In the genomic region with DNA sequence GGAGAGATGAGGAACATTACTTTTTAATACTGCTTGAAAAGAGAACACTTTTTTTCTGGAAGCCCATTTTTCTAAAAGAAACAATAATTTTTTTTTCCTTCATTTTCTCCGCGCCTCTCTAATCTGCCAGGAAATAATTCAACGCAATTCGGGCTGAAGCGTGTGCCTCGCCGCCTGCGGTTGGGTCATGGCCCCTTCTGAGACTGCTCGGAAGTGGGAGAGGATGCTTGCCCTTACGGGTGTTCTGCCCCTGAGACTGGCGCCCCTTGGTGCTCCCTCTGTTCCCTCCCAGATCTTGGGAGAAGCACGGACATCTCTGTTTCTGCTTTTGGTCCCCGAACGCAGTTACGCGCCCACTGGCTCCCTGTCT, we compare ENCODE assay signal across 8 cellular contexts. TPM values are rescaled to one million over a fixed set of nuclear protein-coding genes. Genes with fewer than 3 reads are reported as not detected.
DNase-seq lines count a peak whose midpoint lies in the region; ATAC-seq, FAIRE-seq and TF ChIP-seq lines count a peak whose summit lies in the region.

No MANE protein-coding gene starts in this region.

- H3K18ac ChIP-seq in IMR-90 (ENCODE audit: low read depth, low read length), result no peak overlapping the region

- no peaks in the 10 kb centered on the region for H3K36me3 Mint-ChIP-seq in progenitor cell of endocrine pancreas (ENCODE audit: insufficient read depth)

- H3K27ac ChIP-seq in IMR-90 (ENCODE audit: insufficient read depth, low read length), result no peak overlapping the region
- no peak overlapping the region for H3K27ac ChIP-seq in endothelial cell of umbilical vein (ENCODE audit: insufficient read depth, low read depth, low read length)

- dilution Hi-C loops in IMR-90 (cut with HindIII; ENCODE audit: low sequenced_read_pairs, unreplicated experiment) (no loop called here), endothelial cell of umbilical vein (cut with MboI; ENCODE audit: extremely low pct_ligation_motif_present, low sequenced_read_pairs) (no loop called here)

- H3K4me3 Mint-ChIP-seq in progenitor cell of endocrine pancreas (ENCODE audit: low read depth), result peak overlapping the region; percentile 65

- peaks cover 2% of the 10 kb centered on the region for H3K9me3 Mint-ChIP-seq in progenitor cell of endocrine pancreas (ENCODE audit: low read depth)

- H3K14ac ChIP-seq in IMR-90 (replicated peaks; ENCODE audit: low read depth, low read length), result no peak overlapping the region

- H2BK120ac ChIP-seq in IMR-90 (ENCODE audit: low read depth, low read length), result no peak overlapping the region

- TF ChIP-seq POLR2A in IMR-90 (IDR thresholded peaks at IDR 0.05; ENCODE audit: low read depth, low read length) (no peak), endothelial cell of umbilical vein (IDR thresholded peaks at IDR 0.05; ENCODE audit: low read depth, low read length) (no peak)

- DNase-seq in IMR-90 (no peak), endothelial cell of umbilical vein (ENCODE audit: low read depth, low spot score) (peak; percentile 4), progenitor cell of endocrine pancreas (ENCODE audit: low spot score, unreplicated experiment) (no peak), HT-29 (ENCODE audit: low spot score) (no peak), NCI-H524 (lab: John Stamatoyannopoulos, UW) (no peak)

- H4K91ac ChIP-seq in IMR-90 (ENCODE audit: insufficient read depth, low read depth, low read length), result no peak overlapping the region

- H4K20me1 ChIP-seq in IMR-90 (ENCODE audit: insufficient read depth, low read length) (no peaks in the 10 kb centered on the region), endothelial cell of umbilical vein (replicated peaks; ENCODE audit: control insufficient read depth, extremely low read depth, insufficient read depth, low read length) (no peaks in the 10 kb centered on the region)

- H3K27me3 ChIP-seq in IMR-90 (ENCODE audit: control insufficient read depth, insufficient read depth, low read length), result peaks cover 42% of the 10 kb centered on the region
- H3K27me3 ChIP-seq in endothelial cell of umbilical vein (ENCODE audit: control insufficient read depth in 2 of 2, insufficient read depth in 2 of 2, low read length in 2 of 2), result peaks cover 11 to 21% of the 10 kb centered on the region in 2 experiments

- WGBS in IMR-90 (ENCODE audit: extremely low coverage in 2 of 2, insufficient read length in 1 of 2), 2 experiments, result no CpG with 5 or more reads among the region's 16 CpGs

- no peak overlapping the region for H2AK9ac ChIP-seq in IMR-90 (replicated peaks; ENCODE audit: low read depth, low read length, poor library complexity)

- H2AK5ac ChIP-seq in IMR-90 (ENCODE audit: low read depth, low read length), result no peak overlapping the region

- no peak overlapping the region for H4K5ac ChIP-seq in IMR-90 (ENCODE audit: low read depth, low read length)

- H2BK5ac ChIP-seq in IMR-90 (ENCODE audit: low read depth, low read length, poor library complexity, severe bottlenecking), result no peak overlapping the region

- H3K23ac ChIP-seq in IMR-90 (ENCODE audit: low read depth, low read length), result no peak overlapping the region

- no peaks in the 10 kb centered on the region for H3K4me1 ChIP-seq in IMR-90 (ENCODE audit: control insufficient read depth, insufficient read depth, low read length)
- peaks cover 14% of the 10 kb centered on the region for H3K4me1 ChIP-seq in endothelial cell of umbilical vein (ENCODE audit: control insufficient read depth, extremely low read depth, insufficient read depth, low read length)

- H2BK15ac ChIP-seq in IMR-90 (ENCODE audit: low read depth, low read length), result no peak overlapping the region

- no peak overlapping the region for H4K8ac ChIP-seq in IMR-90 (ENCODE audit: low read depth in 2 of 2, low read length in 2 of 2)

- peaks cover 64% of the 10 kb centered on the region for H3K27me3 Mint-ChIP-seq in progenitor cell of endocrine pancreas

- H3K4me3 ChIP-seq in IMR-90 (ENCODE audit: insufficient read depth, low read depth, low read length), result peak overlapping the region; percentile 33
- H3K4me3 ChIP-seq in endothelial cell of umbilical vein (replicated peaks in 1 of 3; ENCODE audit: insufficient read depth in 1 of 3, low read depth in 1 of 3, low read length in 3 of 3), result peak overlapping the region in 2 of 3 experiments; percentile 28 to 31

- in situ Hi-C loops in IMR-90 (cut with MboI; ENCODE audit: low sequenced_read_pairs), result no loop called here

- intact Hi-C loops in IMR-90 (cut with micrococcal nuclease), result no loop called here
- intact Hi-C loops in endothelial cell of umbilical vein (cut with micrococcal nuclease), result no loop called here

- CTCF ChIA-PET in IMR-90 (lab: Yijun Ruan, JAX), result no interaction called here
- CTCF ChIA-PET in endothelial cell of umbilical vein (lab: Charles Lee), result no interaction called here

- TF ChIP-seq CTCF in IMR-90 (conservative IDR thresholded peaks at IDR 0.05; ENCODE audit: low read depth, low read length), result no peak
- no peak for TF ChIP-seq CTCF in endothelial cell of umbilical vein (IDR thresholded peaks at IDR 0.05; ENCODE audit: extremely low read depth in 1 of 2, insufficient read depth in 1 of 2, low read depth in 1 of 2, low read length in 2 of 2)
- TF ChIP-seq CTCF in progenitor cell of endocrine pancreas (IDR thresholded peaks at IDR 0.05; ENCODE audit: unreplicated experiment), result no peak

- ATAC-seq in GM18511 (IDR thresholded peaks at IDR 0.05; ENCODE audit: unreplicated experiment) (peak; percentile 29), IMR-90 (ENCODE audit: low read depth) (peak; percentile 13; the same call in 1 of the 2 replicates), HG03469 (IDR thresholded peaks at IDR 0.05; ENCODE audit: unreplicated experiment) (no peak), HG03175 (IDR thresholded peaks at IDR 0.05; ENCODE audit: unreplicated experiment) (no peak)

- FAIRE-seq in endothelial cell of umbilical vein (lab: Jason Lieb, UNC), result no peak

- H3K27ac Mint-ChIP-seq in progenitor cell of endocrine pancreas, result no peak overlapping the region

- peak overlapping the region; percentile 80 for H2AFZ ChIP-seq in IMR-90 (replicated peaks; ENCODE audit: low read length, poor library complexity)
- peak overlapping the region; percentile 9 for H2AFZ ChIP-seq in endothelial cell of umbilical vein (ENCODE audit: low read depth, low read length)

- H3K79me1 ChIP-seq in IMR-90 (ENCODE audit: low read depth in 1 of 2, low read length in 2 of 2), result no peaks in the 10 kb centered on the region

- H3K79me2 ChIP-seq in endothelial cell of umbilical vein (ENCODE audit: control insufficient read depth, insufficient read depth, low read length), result no peaks in the 10 kb centered on the region

- no peak for TF ChIP-seq RAD21 in IMR-90 (IDR thresholded peaks at IDR 0.05; ENCODE audit: low read length)

- H3K36me3 ChIP-seq in IMR-90 (ENCODE audit: control insufficient read depth, insufficient read depth, low read length), result no peaks in the 10 kb centered on the region
- H3K36me3 ChIP-seq in endothelial cell of umbilical vein (ENCODE audit: control insufficient read depth in 2 of 2, extremely low read depth in 1 of 2, insufficient read depth in 2 of 2, low read length in 2 of 2), result no peaks in the 10 kb centered on the region

- H3K4me1 Mint-ChIP-seq in progenitor cell of endocrine pancreas (ENCODE audit: low read depth), result peaks cover 11% of the 10 kb centered on the region

- POLR2A ChIA-PET in IMR-90 (lab: Charles Lee; ENCODE audit: unreplicated experiment), result no interaction called here
- POLR2A ChIA-PET in endothelial cell of umbilical vein (lab: Charles Lee), result no interaction called here

- no TSS peak for BruUV-seq in IMR-90 (replicated peaks; lab: Mats Ljungman, UMichigan)
- BruUV-seq in endothelial cell of umbilical vein (replicated peaks; lab: Mats Ljungman, UMichigan), result no TSS peak

- H3K4ac ChIP-seq in IMR-90 (ENCODE audit: low read depth, low read length), result no peak overlapping the region

- no peaks in the 10 kb centered on the region for H3K9me1 ChIP-seq in IMR-90 (ENCODE audit: insufficient read depth, low read length)
- no peaks in the 10 kb centered on the region for H3K9me1 ChIP-seq in endothelial cell of umbilical vein (replicated peaks; ENCODE audit: control insufficient read depth, extremely low read depth, insufficient read depth, low read length)

- H2BK20ac ChIP-seq in IMR-90 (ENCODE audit: low read depth, low read length), result no peak overlapping the region

- H3K9ac ChIP-seq in IMR-90 (ENCODE audit: low read depth, low read length), result no peak overlapping the region
- no peak overlapping the region for H3K9ac ChIP-seq in endothelial cell of umbilical vein (replicated peaks; ENCODE audit: extremely low read depth, insufficient read depth, low read length)

- H3K4me2 ChIP-seq in IMR-90 (ENCODE audit: low read depth, low read length) (peak overlapping the region; percentile 79), endothelial cell of umbilical vein (ENCODE audit: insufficient read depth, low read length) (peak overlapping the region; percentile 45)

- no peak overlapping the region for H3K56ac ChIP-seq in IMR-90 (ENCODE audit: extremely low read depth, insufficient read depth, low read length)

- no peaks in the 10 kb centered on the region; the same call in none of the 2 replicates for H3K9me3 ChIP-seq in IMR-90 (ENCODE audit: control insufficient read depth, insufficient read depth, low read length)
- no peaks in the 10 kb centered on the region for H3K9me3 ChIP-seq in endothelial cell of umbilical vein (replicated peaks; ENCODE audit: control insufficient read depth, insufficient read depth, low read length)

TF ChIP-seq in IMR-90, 13 proteins besides CTCF, POLR2A, EP300 and RAD21 (continues in another document):
- TF ChIP-seq CHD1 (IDR thresholded peaks at IDR 0.05; ENCODE audit: low read depth, low read length) (no peak), SMC3 (IDR thresholded peaks at IDR 0.05; ENCODE audit: low read depth, low read length) (no peak)

TF ChIP-seq in endothelial cell of umbilical vein, 7 proteins besides CTCF, POLR2A, EP300 and RAD21 (continues in another document):
- TF ChIP-seq JUN (IDR thresholded peaks at IDR 0.05; ENCODE audit: borderline replicate concordance, insufficient read depth, insufficient read length, low read depth) (no peak), GATA2 (IDR thresholded peaks at IDR 0.05; ENCODE audit: insufficient read depth, insufficient read length, low read depth, low read length) (no peak)

RNA-seq across cellular contexts. Expression of a gene that starts 0.3 kb away (rescaled TPM):
- total RNA-seq in IMR-90 (2012; rRNA removed), result 0.18 and 0.28 TPM in 2 replicates
- 0.24 and 0.34 TPM in 2 replicates for polyA plus RNA-seq in IMR-90 (2012; rRNA removed)
- polyA plus RNA-seq in IMR-90 (2012; cell fraction: cytosol; rRNA removed), result 0.26 and 0.39 TPM in 2 replicates
- polyA plus RNA-seq in IMR-90 (2012; cell fraction: nucleus; rRNA removed; ENCODE audit: low replicate concordance), result 1.4 and 1.6 TPM in 2 replicates
- total RNA-seq in endothelial cell of umbilical vein, result 4.4 and 7.4 TPM in 2 replicates
- polyA plus RNA-seq in endothelial cell of umbilical vein, result 4.9 and 7.6 TPM in 2 replicates
- 5.8 and 7.6 TPM in 2 replicates for polyA plus RNA-seq in endothelial cell of umbilical vein (2011; cell fraction: cytosol; rRNA removed)
- polyA plus RNA-seq in endothelial cell of umbilical vein (2011; cell fraction: nucleus; rRNA removed), result 4.0 and 5.0 TPM in 2 replicates
- polyA plus RNA-seq in endothelial cell of umbilical vein (2012), result 4.7 and 5.7 TPM in 2 replicates
- polyA minus RNA-seq in endothelial cell of umbilical vein, result 8.3 and 9.0 TPM in 2 replicates
- polyA minus RNA-seq in endothelial cell of umbilical vein (2011; cell fraction: cytosol; rRNA and poly(A)+ RNA removed), result 5.4 TPM
- 7.9 and 8.5 TPM in 2 replicates for polyA minus RNA-seq in endothelial cell of umbilical vein (2011; cell fraction: nucleus; rRNA and poly(A)+ RNA removed)
- total RNA-seq in progenitor cell of endocrine pancreas, result 3.0 and 3.4 TPM in 2 replicates
- total RNA-seq in HT-29 (2014; rRNA removed; shearing (Covaris generic)), result 44.7 and 46.2 TPM in 2 replicates

Comparison
In these comparisons a context has a peak if more than half of its experiments do, and no peak if none do; other contexts are left out.
1. ATAC-seq: peak in GM18511 (single experiment) and IMR-90 (single experiment); none in HG03469 (single experiment) and HG03175 (single experiment).